Comparison of ENCODE assay signal across 13 cellular contexts in genomic region chr11:131889760-131890620, GRCh38.
DNase-seq lines count a peak whose midpoint lies in the region; TF ChIP-seq lines count a peak whose summit lies in the region.
"Had no signal": no experiment of that assay in that cellular context is flagged by ENCODE, and none has a peak within 500 bp of the region (broad histone marks: within the 10 kb centered on the region; RNA-seq: fewer than 3 reads in every experiment).

No MANE protein-coding gene starts in this region.

- H3K9me3 Mint-ChIP-seq in activated T-cell treated with anti-CD3 and anti-CD28 coated beads, Interleukin-2, amount 50 U/mL, for 24 hours = no peaks in the 10 kb centered on the region

- H3K4me1 ChIP-seq in mesodermal cell (ENCODE audit: control insufficient read depth, insufficient read depth, low read length, poor library complexity, severe bottlenecking) (peaks cover 55% of the 10 kb centered on the region), Peyer's patch (peaks cover 0 to 13% (median 0%) of the 10 kb centered on the region in 4 donors)
- H3K4me1 ChIP-seq: vagina had no signal

- no peaks in the 10 kb centered on the region for H3K4me1 Mint-ChIP-seq in activated T-cell treated with anti-CD3 and anti-CD28 coated beads, Interleukin-2, amount 50 U/mL, for 24 hours (ENCODE audit: low read depth)
- H3K4me1 Mint-ChIP-seq: CD4-positive, CD25-positive, alpha-beta regulatory T cell had no signal

- in situ Hi-C loops in brain microvascular endothelial cell (cut with HindIII; ENCODE audit: low pct_ligation_motif_present, low sequenced_read_pairs) = no loop called here

- no peaks in the 10 kb centered on the region for H3K27me3 Mint-ChIP-seq in activated T-cell treated with anti-CD3 and anti-CD28 coated beads, Interleukin-2, amount 50 U/mL, for 24 hours
- H3K27me3 Mint-ChIP-seq: CD4-positive, CD25-positive, alpha-beta regulatory T cell had no signal

- H3K27me3 ChIP-seq in BJ (ENCODE audit: control insufficient read depth, insufficient read depth, low read length) (no peaks in the 10 kb centered on the region), brain microvascular endothelial cell (replicated peaks) (no peaks in the 10 kb centered on the region), Peyer's patch (no peaks in the 10 kb centered on the region)
- H3K27me3 ChIP-seq: vagina had no signal

- DNase-seq in BJ (ENCODE audit: low read depth) = no peak
- DNase-seq in HCEC 1CT = peak; percentile 29
- no peak for DNase-seq in brain microvascular endothelial cell
- no peak for DNase-seq in activated T-cell treated with anti-CD3 and anti-CD28 coated beads, Interleukin-2, amount 50 U/mL, for 24 hours
- DNase-seq in activated T-cell treated with anti-CD3 and anti-CD28 coated beads, Interleukin-2, amount 50 U/mL, for 48 hours = no peak
- DNase-seq in Peyer's patch = no peak
- no peak for DNase-seq in activated CD8-positive, alpha-beta memory T cell treated with anti-CD3 and anti-CD28 coated beads, Interleukin-2, amount 50 U/mL, for 4 hours
- DNase-seq: CD4-positive, CD25-positive, alpha-beta regulatory T cell; effector CD8-positive, alpha-beta T cell; NCI-H1694 treated with DMSO at 0.1 percent for 48 hours; small intestine had no signal

- H3K27ac ChIP-seq in brain microvascular endothelial cell = peak overlapping the region; percentile 92
- peak overlapping the region; percentile 83 for H3K27ac ChIP-seq in mesodermal cell (ENCODE audit: low read depth, low read length, severe bottlenecking)
- H3K27ac ChIP-seq in Peyer's patch = peak overlapping the region in 2 of 4 donors; percentile 17 to 67
- H3K27ac ChIP-seq: vagina had no signal

- CTCF ChIA-PET in BJ (lab: Yijun Ruan, JAX) = interaction anchor here (1.0 to 4.7 kb wide), 5 partner anchors 11 to 237 kb away, joined by 3 to 30 read pairs (median 4); no protein-coding TSS in a partner anchor

- H3K27ac Mint-ChIP-seq in activated T-cell treated with anti-CD3 and anti-CD28 coated beads, Interleukin-2, amount 50 U/mL, for 24 hours = no peak overlapping the region
- H3K27ac Mint-ChIP-seq: CD4-positive, CD25-positive, alpha-beta regulatory T cell had no signal

- H3K36me3 ChIP-seq in BJ (ENCODE audit: control insufficient read depth, insufficient read depth, low read length) (no peaks in the 10 kb centered on the region), brain microvascular endothelial cell (replicated peaks) (no peaks in the 10 kb centered on the region), mesodermal cell (ENCODE audit: control insufficient read depth, insufficient read depth, low read length) (no peaks in the 10 kb centered on the region), Peyer's patch (no peaks in the 10 kb centered on the region)
- H3K36me3 ChIP-seq: vagina had no signal

- TF ChIP-seq POLR2A in Peyer's patch (IDR thresholded peaks at IDR 0.05) = no peak

- POLR2A ChIA-PET in BJ (lab: Charles Lee) = no interaction called here

- TF ChIP-seq CTCF in BJ (IDR thresholded peaks at IDR 0.05; ENCODE audit: insufficient read depth, low read depth, low read length) = 0 out of 2 replicates have a peak, but pooled peaks have one; percentile 3
- TF ChIP-seq CTCF in brain microvascular endothelial cell (IDR thresholded peaks at IDR 0.05; ENCODE audit: low read depth, low read length, missing control alignments) = peak; percentile 51
- no peak for TF ChIP-seq CTCF in Peyer's patch (IDR thresholded peaks at IDR 0.05)

- no peak overlapping the region for H3K4me3 Mint-ChIP-seq in activated T-cell treated with anti-CD3 and anti-CD28 coated beads, Interleukin-2, amount 50 U/mL, for 24 hours
- H3K4me3 Mint-ChIP-seq: CD4-positive, CD25-positive, alpha-beta regulatory T cell had no signal

- 50 to 52% methylated on average over 3 to 4 of the region's 4 CpGs for WGBS in mesodermal cell (ENCODE audit: insufficient coverage in 2 of 2), 2 experiments

- H3K4me3 ChIP-seq in BJ (ENCODE audit: low read depth, low read length) (no peak overlapping the region), brain microvascular endothelial cell (ENCODE audit: low read depth, low read length) (no peak overlapping the region), mesodermal cell (ENCODE audit: extremely low read depth, insufficient read depth, low read length, poor library complexity, severe bottlenecking) (no peak overlapping the region), Peyer's patch (no peak overlapping the region)
- H3K4me3 ChIP-seq: vagina had no signal

- no peaks in the 10 kb centered on the region for H3K36me3 Mint-ChIP-seq in activated T-cell treated with anti-CD3 and anti-CD28 coated beads, Interleukin-2, amount 50 U/mL, for 24 hours (ENCODE audit: low read depth)
- H3K36me3 Mint-ChIP-seq: CD4-positive, CD25-positive, alpha-beta regulatory T cell had no signal

- H3K9me3 ChIP-seq in mesodermal cell (ENCODE audit: control insufficient read depth, low read length) (no peaks in the 10 kb centered on the region), Peyer's patch (no peaks in the 10 kb centered on the region)
- H3K9me3 ChIP-seq: vagina had no signal

Comparison
In these comparisons a context has a peak if more than half of its experiments do, and no peak if none do; other contexts are left out.
1. CTCF ChIP-seq: peak in BJ (single experiment) and brain microvascular endothelial cell (single experiment); none in Peyer's patch (0 of 6).